8 cellular contexts compared by ENCODE assay signal in genomic region chr6:134174790-134175531, GRCh38.
DNase-seq lines count a peak whose midpoint lies in the region; ATAC-seq, FAIRE-seq and TF ChIP-seq lines count a peak whose summit lies in the region.

No MANE protein-coding gene starts in this region.

- H3K9me3 Mint-ChIP-seq in WTC11, result no peaks in the 10 kb centered on the region

- H3K27me3 ChIP-seq in bronchial epithelial cell (ENCODE audit: control insufficient read depth, insufficient read depth, low read length), result no peaks in the 10 kb centered on the region
- peaks cover 0 to 13% (median 0%) of the 10 kb centered on the region in 7 donors for H3K27me3 ChIP-seq in spleen (replicated peaks in 1 of 7)

- H3K27me3 Mint-ChIP-seq in WTC11 (ENCODE audit: low read depth), result peaks cover 21% of the 10 kb centered on the region

- H3K27ac ChIP-seq in spleen, result peak overlapping the region; percentile 92 to 97 (median 96)

- no peak for FAIRE-seq in bronchial epithelial cell (lab: Jason Lieb, UNC)

- WGBS in spleen, 5 donors, result 0 to 1% (median 0%) methylated on average over 34 to 97 of the region's 97 CpGs

- intact Hi-C loops in spleen (cut with DNase I; ENCODE audit: low total_unique reads), result loop anchor here (5.0 to 10.0 kb wide), 3 partner anchors 70 to 647 kb away; no protein-coding TSS in a partner anchor

- POLR2A ChIA-PET in WTC11 (lab: Charles Lee), result no interaction called here

- peaks cover 38% of the 10 kb centered on the region for H3K36me3 Mint-ChIP-seq in WTC11

- peaks cover 10% of the 10 kb centered on the region for H3K36me3 ChIP-seq in bronchial epithelial cell (ENCODE audit: control insufficient read depth, insufficient read depth, low read length)
- H3K36me3 ChIP-seq in spleen, result peaks cover 3 to 39% (median 31%) of the 10 kb centered on the region in 6 donors

- CTCF ChIA-PET in WTC11 (lab: Charles Lee), result interaction anchor here (1.6 kb wide), 3 partner anchors 466 to 707 kb away, joined by 7 to 14 read pairs (median 9); no protein-coding TSS in a partner anchor

- DNase-seq in ACHN (peak; percentile 82), NCI-H2171 treated with DMSO at 0.1 percent for 48 hours (lab: John Stamatoyannopoulos, UW) (peak; percentile 88), WTC11 (ENCODE audit: low spot score) (peak; percentile 91), bronchial epithelial cell (ENCODE audit: low read depth) (peak; percentile 58), inferior parietal cortex (ENCODE audit: extremely low spot score) (peak; percentile 95), spleen (peak; percentile 99)

- H3K27ac Mint-ChIP-seq in WTC11, result peak overlapping the region; percentile 86

- peaks cover 29 to 88% (median 76%) of the 10 kb centered on the region in 6 donors for H3K4me1 ChIP-seq in spleen

- peak; percentile 10 to 96 (median 62) for TF ChIP-seq POLR2A in spleen (IDR thresholded peaks at IDR 0.05)

- no peaks in the 10 kb centered on the region for H3K9me3 ChIP-seq in spleen

- H3K4me3 Mint-ChIP-seq in WTC11, result peak overlapping the region; percentile 94

- H3K4me3 ChIP-seq in bronchial epithelial cell (ENCODE audit: low read depth, low read length) (peak overlapping the region; percentile 72), spleen (peak overlapping the region; percentile 74 to 85 (median 80))

- peaks cover 40% of the 10 kb centered on the region for H3K4me1 Mint-ChIP-seq in WTC11

- ATAC-seq in GM18868 (IDR thresholded peaks at IDR 0.05; ENCODE audit: unreplicated experiment), result peak; percentile 72
- peak; percentile 77 for ATAC-seq in HG03097 (IDR thresholded peaks at IDR 0.05; ENCODE audit: low FRiP score, unreplicated experiment)
- peak; percentile 66 for ATAC-seq in WTC11

- in situ Hi-C loops in ACHN (cut with HindIII; ENCODE audit: low pct_ligation_motif_present, low pct_unique_long_range_greater_than_20kb, low sequenced_read_pairs), result loop anchor here (25.0 kb wide), 1 partner anchor 762 kb away; no protein-coding TSS in a partner anchor

- no peak for TF ChIP-seq CTCF in WTC11 (IDR thresholded peaks at IDR 0.05)
- no peak for TF ChIP-seq CTCF in bronchial epithelial cell (IDR thresholded peaks at IDR 0.05; ENCODE audit: insufficient read depth, low read length, severe bottlenecking)
- TF ChIP-seq CTCF in spleen (IDR thresholded peaks at IDR 0.05 in 8 of 11, conservative IDR thresholded peaks at IDR 0.05 in 3 of 11), result peak in 6 of 11 experiments; percentile 14 to 47 (median 26)

TF ChIP-seq in WTC11, 78 proteins besides CTCF, POLR2A, EP300 and RAD21 (continues in another document):
- no peak for TF ChIP-seq ZNF396 (CRISPR knock-in tag; IDR thresholded peaks at IDR 0.05; ENCODE audit: borderline replicate concordance)
- TF ChIP-seq ZSCAN18 (CRISPR knock-in tag; IDR thresholded peaks at IDR 0.05), result no peak
- no peak; the same call in 1 of the 2 replicates for TF ChIP-seq FOXP4 (CRISPR knock-in tag; IDR thresholded peaks at IDR 0.05)
- TF ChIP-seq ESRRA (CRISPR knock-in tag; IDR thresholded peaks at IDR 0.05; ENCODE audit: borderline replicate concordance), result no peak
- no peak for TF ChIP-seq ZNF219 (CRISPR knock-in tag; IDR thresholded peaks at IDR 0.05; ENCODE audit: borderline replicate concordance)
- TF ChIP-seq ZNF423 (CRISPR knock-in tag; IDR thresholded peaks at IDR 0.05), result peak; percentile 38; the same call in 1 of the 2 replicates
- no peak for TF ChIP-seq KAT7 (CRISPR knock-in tag; IDR thresholded peaks at IDR 0.05; ENCODE audit: borderline replicate concordance)
- TF ChIP-seq IRF1 (CRISPR knock-in tag; IDR thresholded peaks at IDR 0.05), result no peak
- no peak for TF ChIP-seq ZNF512 (CRISPR knock-in tag; IDR thresholded peaks at IDR 0.05; ENCODE audit: borderline replicate concordance)
- no peak for TF ChIP-seq PRRX2 (CRISPR knock-in tag; IDR thresholded peaks at IDR 0.05)
- TF ChIP-seq NR1H2 (CRISPR knock-in tag; IDR thresholded peaks at IDR 0.05), result no peak
- no peak for TF ChIP-seq MYBL2 (CRISPR knock-in tag; IDR thresholded peaks at IDR 0.05)
- no peak for TF ChIP-seq CREB1 (CRISPR knock-in tag; IDR thresholded peaks at IDR 0.05)
- 0 out of 2 replicates have a peak, but pooled peaks have one; percentile 14 for TF ChIP-seq FOXP1 (CRISPR knock-in tag; IDR thresholded peaks at IDR 0.05; ENCODE audit: borderline replicate concordance)
- TF ChIP-seq ATF2 (CRISPR knock-in tag; IDR thresholded peaks at IDR 0.05; ENCODE audit: borderline replicate concordance, low read depth), result no peak
- TF ChIP-seq ZNF263 (CRISPR knock-in tag; IDR thresholded peaks at IDR 0.05; ENCODE audit: low read depth), result peak; percentile 29
- no peak for TF ChIP-seq FOXJ3 (CRISPR knock-in tag; IDR thresholded peaks at IDR 0.05; ENCODE audit: borderline replicate concordance)
- TF ChIP-seq E2F1 (CRISPR knock-in tag; IDR thresholded peaks at IDR 0.05), result no peak
- no peak for TF ChIP-seq SOX15 (CRISPR knock-in tag; IDR thresholded peaks at IDR 0.05)

Comparison
In these comparisons a context has a peak if more than half of its experiments do, and no peak if none do; other contexts are left out.
1. Peak in every context shown above with its lines: DNase-seq, ATAC-seq, H3K4me3 ChIP-seq and H3K27ac ChIP-seq.
2. CTCF ChIP-seq: peak in spleen (6 of 11); none in WTC11 (single experiment) and bronchial epithelial cell (single experiment).